8 cellular contexts compared by ENCODE assay signal in the genomic region with DNA sequence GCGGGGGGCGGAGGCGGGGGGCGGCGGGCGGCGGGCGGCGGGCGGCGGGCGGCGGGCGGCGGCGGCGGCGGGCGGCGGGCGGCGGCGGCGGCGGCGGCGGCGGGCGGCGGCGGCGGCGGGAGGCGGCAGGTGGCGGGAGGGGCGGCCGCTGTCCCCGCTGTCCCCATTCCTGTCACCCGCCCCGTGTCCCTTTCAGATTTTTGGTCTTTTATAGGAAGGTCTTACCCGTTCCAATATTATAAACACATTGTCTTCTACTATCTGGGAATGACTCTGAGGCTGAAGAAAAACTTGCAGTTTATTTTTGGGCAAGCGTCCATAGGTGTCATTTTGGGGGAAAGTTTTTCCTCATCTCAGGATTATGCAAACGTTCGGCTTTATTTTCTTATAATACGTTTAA. TPM values are rescaled to one million over a fixed set of nuclear protein-coding genes. Genes with fewer than 3 reads are reported as not detected.
DNase-seq lines count a peak whose midpoint lies in the region; ATAC-seq and TF ChIP-seq lines count a peak whose summit lies in the region.

No MANE protein-coding gene starts in this region.

- intact Hi-C loops in activated CD8-positive, alpha-beta T cell treated with anti-CD3 and anti-CD28 coated beads for 36 hours (cut with micrococcal nuclease): no loop called here
- intact Hi-C loops in right cardiac atrium (cut with DNase I): loop anchor here in 2 of 4 donors (10.0 kb wide), 2 partner anchors 57 to 67 kb away; partner anchors contain the start of gene MRPS17 (in 1 of the 2)

- no peaks in the 10 kb centered on the region for H3K9me3 ChIP-seq in CD8-positive, alpha-beta memory T cell (ENCODE audit: low read length)
- H3K9me3 ChIP-seq in right cardiac atrium (ENCODE audit: control insufficient read depth, low read length): no peaks in the 10 kb centered on the region
- H3K9me3 ChIP-seq in skeletal muscle tissue (ENCODE audit: control insufficient read depth in 3 of 3, low read length in 3 of 3): no peaks in the 10 kb centered on the region

- no peaks in the 10 kb centered on the region for H3K36me3 ChIP-seq in CD8-positive, alpha-beta memory T cell (ENCODE audit: insufficient read depth, low read length)
- no peaks in the 10 kb centered on the region for H3K36me3 ChIP-seq in skeletal muscle tissue (ENCODE audit: control insufficient read depth in 3 of 3, insufficient read depth in 3 of 3, low read length in 3 of 3)

- peaks cover 0 to 4% of the 10 kb centered on the region in 2 donors for H3K27me3 Mint-ChIP-seq in CD8-positive, alpha-beta memory T cell
- H3K27me3 Mint-ChIP-seq in activated CD8-positive, alpha-beta T cell treated with anti-CD3 and anti-CD28 coated beads for 36 hours: no peaks in the 10 kb centered on the region

- H3K36me3 Mint-ChIP-seq in CD8-positive, alpha-beta memory T cell: peaks cover 0 to 5% (median 0%) of the 10 kb centered on the region in 3 donors
- H3K36me3 Mint-ChIP-seq in activated CD8-positive, alpha-beta T cell treated with anti-CD3 and anti-CD28 coated beads for 36 hours (ENCODE audit: low read depth): no peaks in the 10 kb centered on the region

- no peak for TF ChIP-seq CTCF in HL-60 (IDR thresholded peaks at IDR 0.05; ENCODE audit: insufficient read depth, low read length)
- TF ChIP-seq CTCF in activated CD8-positive, alpha-beta T cell treated with anti-CD3 and anti-CD28 coated beads for 36 hours (IDR thresholded peaks at IDR 0.05): no peak

- H3K4me1 Mint-ChIP-seq in CD8-positive, alpha-beta memory T cell: peaks cover 6 to 12% (median 7%) of the 10 kb centered on the region in 3 donors
- H3K4me1 Mint-ChIP-seq in activated CD8-positive, alpha-beta T cell treated with anti-CD3 and anti-CD28 coated beads for 36 hours (ENCODE audit: low read depth): peaks cover 5% of the 10 kb centered on the region

- H3K4me3 ChIP-seq in CD8-positive, alpha-beta memory T cell (ENCODE audit: low read length): no peak overlapping the region
- H3K4me3 ChIP-seq in HL-60 (replicated peaks; ENCODE audit: insufficient read depth, low read length) (peak overlapping the region; percentile 49), right cardiac atrium (ENCODE audit: low read length) (peak overlapping the region; percentile 96), skeletal muscle tissue (ENCODE audit: low read length in 3 of 3) (peak overlapping the region; percentile 60 to 76 (median 73))

- no peaks in the 10 kb centered on the region for H3K27me3 ChIP-seq in CD8-positive, alpha-beta memory T cell (ENCODE audit: insufficient read depth, low read length, poor library complexity, severe bottlenecking)
- H3K27me3 ChIP-seq in HL-60 (ENCODE audit: insufficient read depth, poor library complexity, severe bottlenecking): no peaks in the 10 kb centered on the region
- H3K27me3 ChIP-seq in right cardiac atrium (ENCODE audit: control insufficient read depth, insufficient read depth): no peaks in the 10 kb centered on the region
- H3K27me3 ChIP-seq in skeletal muscle tissue (ENCODE audit: control insufficient read depth in 3 of 3, insufficient read depth in 3 of 3, low read length in 3 of 3): no peaks in the 10 kb centered on the region

- no peak overlapping the region for H3K27ac ChIP-seq in CD8-positive, alpha-beta memory T cell (ENCODE audit: low read depth, low read length)
- H3K27ac ChIP-seq in HL-60 (replicated peaks) (peak overlapping the region; percentile 21; the same call in 1 of the 2 replicates), right cardiac atrium (ENCODE audit: low read length) (no peak overlapping the region), skeletal muscle tissue (ENCODE audit: low read depth, low read length) (no peak overlapping the region)

- H3K4me3 Mint-ChIP-seq in CD8-positive, alpha-beta memory T cell: peak overlapping the region; percentile 84 to 96 (median 88)
- H3K4me3 Mint-ChIP-seq in activated CD8-positive, alpha-beta T cell treated with anti-CD3 and anti-CD28 coated beads for 36 hours: peak overlapping the region; percentile 82

- DNase-seq in CD8-positive, alpha-beta memory T cell: peak in 1 of 5 donors; percentile 7
- DNase-seq in HL-60 (ENCODE audit: low read depth in 1 of 2, low spot score in 1 of 2): no peak
- DNase-seq in activated CD8-positive, alpha-beta T cell treated with anti-CD3 and anti-CD28 coated beads for 36 hours: no peak
- no peak for DNase-seq in right cardiac atrium
- no peak for DNase-seq in NCI-H187 (lab: John Stamatoyannopoulos, UW)
- no peak for DNase-seq in EL

- WGBS in right cardiac atrium: under 1% methylated on average over 21 of the region's 45 CpGs

- H3K9ac ChIP-seq in skeletal muscle tissue (ENCODE audit: low read depth in 1 of 3, low read length in 3 of 3): peak overlapping the region; percentile 56 to 73 (median 70)

- peaks cover 3% of the 10 kb centered on the region for H3K4me1 ChIP-seq in CD8-positive, alpha-beta memory T cell (ENCODE audit: insufficient read depth, low read length)
- H3K4me1 ChIP-seq in right cardiac atrium (ENCODE audit: control insufficient read depth, insufficient read depth, low read length): no peaks in the 10 kb centered on the region
- H3K4me1 ChIP-seq in skeletal muscle tissue (ENCODE audit: control insufficient read depth in 3 of 3, insufficient read depth in 3 of 3, low read length in 3 of 3): peaks cover 3 to 4% (median 3%) of the 10 kb centered on the region in 3 donors

- POLR2A ChIA-PET in CD8-positive, alpha-beta memory T cell (lab: Charles Lee): no interaction called here
- POLR2A ChIA-PET in activated CD8-positive, alpha-beta T cell treated with anti-CD3 and anti-CD28 coated beads for 36 hours (lab: Charles Lee): no interaction called here

- peak overlapping the region; percentile 61 to 96 (median 88) for H3K27ac Mint-ChIP-seq in CD8-positive, alpha-beta memory T cell
- H3K27ac Mint-ChIP-seq in activated CD8-positive, alpha-beta T cell treated with anti-CD3 and anti-CD28 coated beads for 36 hours: peak overlapping the region; percentile 76

- CTCF ChIA-PET in CD8-positive, alpha-beta memory T cell (lab: Charles Lee): no interaction called here
- CTCF ChIA-PET in activated CD8-positive, alpha-beta T cell treated with anti-CD3 and anti-CD28 coated beads for 36 hours (lab: Charles Lee): no interaction called here

- ATAC-seq in activated CD8-positive, alpha-beta T cell treated with anti-CD3 and anti-CD28 coated beads for 36 hours: no peak
- ATAC-seq in right cardiac atrium: no peak
- no peak for ATAC-seq in GM19023 (IDR thresholded peaks at IDR 0.05; ENCODE audit: unreplicated experiment)

- no peaks in the 10 kb centered on the region for H3K9me3 Mint-ChIP-seq in CD8-positive, alpha-beta memory T cell
- H3K9me3 Mint-ChIP-seq in activated CD8-positive, alpha-beta T cell treated with anti-CD3 and anti-CD28 coated beads for 36 hours: no peaks in the 10 kb centered on the region

RNA-seq across cellular contexts. Expression of gene ZNF713, which starts 0.5 kb away (rescaled TPM):
- 1 to 10 TPM; 1.4 TPM for total RNA-seq in CD8-positive, alpha-beta memory T cell
- 0.69 TPM for polyA plus RNA-seq in CD8-positive, alpha-beta memory T cell
- total RNA-seq in activated CD8-positive, alpha-beta T cell treated with anti-CD3 and anti-CD28 coated beads for 36 hours: 1 to 10 TPM; 2.2 to 2.8 TPM
- total RNA-seq in right cardiac atrium (1 to 10 TPM; 2.8 to 7.3 (median 3.5) TPM), skeletal muscle tissue (17.7 TPM)
- 2.0 TPM for polyA plus RNA-seq in right cardiac atrium

RNA-seq across cellular contexts. Expression of gene SEPTIN14, which starts 25.2 kb away (rescaled TPM):
- total RNA-seq in CD8-positive, alpha-beta memory T cell: not detected
- not detected for polyA plus RNA-seq in CD8-positive, alpha-beta memory T cell
- total RNA-seq in activated CD8-positive, alpha-beta T cell treated with anti-CD3 and anti-CD28 coated beads for 36 hours: not detected
- total RNA-seq in right cardiac atrium: not detected
- polyA plus RNA-seq in right cardiac atrium: not detected
- total RNA-seq in skeletal muscle tissue: not detected
